ENCODE assay signal across 1 cellular context in the genomic region with DNA sequence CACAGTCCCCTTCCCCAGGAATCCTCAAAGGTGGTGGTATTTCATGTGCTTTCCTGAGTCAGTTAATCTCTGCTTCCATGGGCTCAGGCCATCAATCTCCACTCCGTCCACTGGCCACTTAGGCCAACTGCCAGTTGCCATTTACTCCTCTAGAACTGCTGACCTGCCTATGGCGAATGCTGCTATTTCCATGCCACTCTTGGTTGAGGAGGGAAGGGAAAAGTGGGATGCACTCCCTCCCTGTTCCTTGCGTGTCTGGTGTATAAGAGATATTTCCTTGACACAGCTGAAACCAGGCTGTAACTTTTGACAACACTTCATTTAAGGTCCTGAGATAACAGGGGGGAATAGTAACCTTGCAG.
TF ChIP-seq lines count a peak whose summit lies in the region.

No MANE protein-coding gene starts in this region.

TF ChIP-seq in SK-N-SH, 30 proteins besides CTCF, POLR2A, EP300 and RAD21:
- TF ChIP-seq PBX3 (IDR thresholded peaks at IDR 0.05), result peak; percentile 21; the same call in 1 of the 2 replicates
- TF ChIP-seq, protein P1, sequence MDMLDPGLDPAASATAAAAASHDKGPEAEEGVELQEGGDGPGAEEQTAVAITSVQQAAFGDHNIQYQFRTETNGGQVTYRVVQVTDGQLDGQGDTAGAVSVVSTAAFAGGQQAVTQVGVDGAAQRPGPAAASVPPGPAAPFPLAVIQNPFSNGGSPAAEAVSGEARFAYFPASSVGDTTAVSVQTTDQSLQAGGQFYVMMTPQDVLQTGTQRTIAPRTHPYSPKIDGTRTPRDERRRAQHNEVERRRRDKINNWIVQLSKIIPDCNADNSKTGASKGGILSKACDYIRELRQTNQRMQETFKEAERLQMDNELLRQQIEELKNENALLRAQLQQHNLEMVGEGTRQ (IDR thresholded peaks at IDR 0.05; ENCODE audit: borderline replicate concordance, low read depth, low read length), result no peak
